Comparison of ENCODE assay signal across 19 cellular contexts in the genomic region with DNA sequence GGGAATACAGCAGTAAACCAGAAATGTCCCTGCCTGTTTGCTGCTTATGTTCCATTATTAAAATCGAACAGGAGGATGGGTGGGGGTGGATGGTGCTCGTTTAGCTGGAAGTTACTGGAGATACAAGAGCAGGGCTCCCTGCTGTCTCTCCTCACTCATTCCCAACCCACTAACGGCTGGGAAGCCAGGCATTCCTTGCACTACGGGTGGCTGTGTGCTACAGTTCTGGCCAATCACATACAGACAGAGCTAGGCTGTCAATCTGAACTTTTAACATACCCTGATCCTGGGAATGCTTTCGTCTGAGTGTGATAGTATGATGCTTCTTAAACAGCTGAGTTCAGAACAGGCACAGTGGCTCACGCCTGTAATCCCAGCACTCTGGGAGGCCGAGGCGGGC. TPM values are rescaled to one million over a fixed set of nuclear protein-coding genes. Genes with fewer than 3 reads are reported as not detected.
DNase-seq lines count a peak whose midpoint lies in the region; TF ChIP-seq lines count a peak whose summit lies in the region.
"Had no signal": no experiment of that assay in that cellular context is flagged by ENCODE, and none has a peak within 500 bp of the region (broad histone marks: within the 10 kb centered on the region; RNA-seq: fewer than 3 reads in every experiment).

No MANE protein-coding gene starts in this region.

- no peaks in the 10 kb centered on the region for H3K36me3 Mint-ChIP-seq in chondrocyte (ENCODE audit: low read depth)
- H3K36me3 Mint-ChIP-seq: T-cell had no signal

- peaks cover 72% of the 10 kb centered on the region for H3K4me1 ChIP-seq in HUES6 (ENCODE audit: control insufficient read depth, insufficient read depth, low read length)
- peaks cover 22% of the 10 kb centered on the region for H3K4me1 ChIP-seq in colonic mucosa

- H3K9me3 ChIP-seq in HUES6 (ENCODE audit: control insufficient read depth, insufficient read depth, low read depth, low read length) = no peaks in the 10 kb centered on the region
- no peaks in the 10 kb centered on the region for H3K9me3 ChIP-seq in colonic mucosa
- H3K9me3 ChIP-seq: testis had no signal

- H3K27ac Mint-ChIP-seq in chondrocyte (ENCODE audit: unreplicated experiment) = no peak overlapping the region
- H3K27ac Mint-ChIP-seq: activated B cell treated with CpG ODN at 0.5 μM for 24 hours, B cell, progenitor cell of endocrine pancreas, T-cell had no signal

- peaks cover 27% of the 10 kb centered on the region for H3K4me1 Mint-ChIP-seq in chondrocyte (ENCODE audit: low read depth)
- H3K4me1 Mint-ChIP-seq: activated B cell treated with CpG ODN at 0.5 μM for 24 hours, B cell had no signal

- TF ChIP-seq CTCF in colonic mucosa (IDR thresholded peaks at IDR 0.05) (no peak), chondrocyte (IDR thresholded peaks at IDR 0.05) (no peak)

- intact Hi-C loops in colonic mucosa (cut with DNase I) = loop anchor here (10.0 kb wide), 1 partner anchor 68 kb away; no protein-coding TSS in a partner anchor

- H3K27me3 Mint-ChIP-seq in chondrocyte (ENCODE audit: low read depth) = no peaks in the 10 kb centered on the region
- H3K27me3 Mint-ChIP-seq: progenitor cell of endocrine pancreas had no signal

- H3K4me3 ChIP-seq in HUES6 (ENCODE audit: low read depth, low read length) (peak overlapping the region; percentile 11; the same call in 1 of the 2 replicates), colonic mucosa (no peak overlapping the region)
- H3K4me3 ChIP-seq: testis had no signal

- peak overlapping the region; percentile 5 for H3K9ac ChIP-seq in HUES6 (ENCODE audit: low read length)
- H3K9ac ChIP-seq in colonic mucosa (ENCODE audit: low read depth in 2 of 2, low read length in 2 of 2) = peak overlapping the region in 1 of 2 donors; percentile 72

- no peaks in the 10 kb centered on the region for H3K36me3 ChIP-seq in HUES6 (ENCODE audit: control insufficient read depth, insufficient read depth, low read length)
- no peaks in the 10 kb centered on the region for H3K36me3 ChIP-seq in colonic mucosa

- H3K27me3 ChIP-seq in HUES6 (ENCODE audit: control insufficient read depth, insufficient read depth, low read length) (no peaks in the 10 kb centered on the region), colonic mucosa (peaks cover 3% of the 10 kb centered on the region)
- H3K27me3 ChIP-seq: testis had no signal

- in situ Hi-C loops in Caki2 (cut with HindIII; ENCODE audit: low pct_unique_long_range_greater_than_20kb, low sequenced_read_pairs) = loop anchor here (10.0 kb wide), 1 partner anchor 758 kb away; no protein-coding TSS in a partner anchor

- H3K4me3 Mint-ChIP-seq in chondrocyte (ENCODE audit: unreplicated experiment) = no peak overlapping the region
- H3K4me3 Mint-ChIP-seq: activated B cell treated with CpG ODN at 0.5 μM for 24 hours, B cell, T-cell had no signal

- H3K27ac ChIP-seq in HUES6 (ENCODE audit: low read depth, low read length) (no peak overlapping the region), colonic mucosa (peak overlapping the region; percentile 81)
- H3K27ac ChIP-seq: testis had no signal

- DNase-seq in Caki2 (ENCODE audit: low read depth) (peak; percentile 70), colonic mucosa (peak; percentile 74), islet precursor cell (peak; percentile 76), chondrocyte (ENCODE audit: low spot score) (no peak), GM19238 (ENCODE audit: insufficient read length, low spot score) (no peak), nucleus accumbens (lab: John Stamatoyannopoulos, UW) (no peak)
- no peak for DNase-seq in activated T-cell treated with anti-CD3 and anti-CD28 coated beads, Interleukin-2, amount 50 U/mL, for 1 hour
- DNase-seq: activated B cell treated with CpG ODN at 0.5 μM for 24 hours; activated naive CD4-positive, alpha-beta T cell treated with Interleukin-2 at 50 U/mL for 16 hours; kidney; MV-4-11; NCI-H524 treated with DMSO at 0.1 percent for 48 hours; stimulated activated CD4-positive, alpha-beta T cell treated with anti-CD3 and anti-CD28 coated beads, Interleukin-1b, Interleukin-23, amount 100 ng/mL, for 48 hours; stimulated activated CD8-positive, alpha-beta memory T cell treated with anti-CD3 and anti-CD28 coated beads, Interleukin-4, amount 100 ng/mL, for 48 hours; T-cell; testis had no signal

- no peaks in the 10 kb centered on the region for H3K9me3 Mint-ChIP-seq in chondrocyte (ENCODE audit: low read depth)
- H3K9me3 Mint-ChIP-seq: activated B cell treated with CpG ODN at 0.5 μM for 24 hours, T-cell had no signal

RNA-seq across cellular contexts. Expression of a gene that starts 7.0 kb away (rescaled TPM):
- total RNA-seq in Caki2 (2014; rRNA removed; shearing (Covaris generic); ENCODE audit: low replicate concordance) = 10.7 and 12.8 TPM in 2 replicates
- total RNA-seq in colonic mucosa (10 to 100 TPM; 53.6 to 64.4 TPM), chondrocyte (8.9 to 9.5 TPM (median 9.0 TPM) in 3 replicates)

Comparison
In these comparisons a context has a peak if more than half of its experiments do, and no peak if none do; other contexts are left out.
1. DNase-seq: peak in Caki2 (single experiment), colonic mucosa (single experiment) and islet precursor cell (single experiment); none in chondrocyte (single experiment), GM19238 (single experiment), activated T-cell treated with anti-CD3 and anti-CD28 coated beads, Interleukin-2, amount 50 U/mL, for 1 hour (single experiment) and nucleus accumbens (0 of 56).